Comparison of ENCODE assay signal across 22 cellular contexts in the genomic region with DNA sequence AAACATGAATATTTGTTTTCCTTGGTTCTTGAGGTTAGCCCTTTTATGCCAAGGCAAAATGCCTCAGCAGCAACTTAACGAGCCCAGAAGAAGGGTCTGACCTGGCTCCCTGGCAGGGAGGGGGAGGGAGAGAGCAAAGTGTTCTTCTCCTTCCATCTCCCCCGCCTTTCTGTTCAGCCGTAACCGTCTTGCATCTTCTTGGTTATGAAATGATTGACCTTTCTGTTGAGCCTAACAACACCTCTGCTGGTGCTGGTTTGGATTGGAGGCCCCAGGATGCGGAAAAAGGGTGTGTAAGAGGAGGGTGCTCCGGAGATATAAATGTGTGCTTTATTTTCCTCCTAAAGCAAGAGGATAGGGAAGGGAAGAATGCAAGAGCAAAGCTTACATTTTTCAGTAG. TPM values are rescaled to one million over a fixed set of nuclear protein-coding genes. Genes with fewer than 3 reads are reported as not detected.
A peak's percentile ranks its signal among the peaks of the same experiment; 100 is the strongest.
DNase-seq lines count a peak whose midpoint lies in the region; ATAC-seq and TF ChIP-seq lines count a peak whose summit lies in the region.
"Had no signal": no experiment of that assay in that cellular context is flagged by ENCODE, and none has a peak within 500 bp of the region (broad histone marks: within the 10 kb centered on the region; RNA-seq: fewer than 3 reads in every experiment).

No MANE protein-coding gene starts in this region.

- H3K4me1 Mint-ChIP-seq in brain, result peaks cover 45% of the 10 kb centered on the region

- no peaks in the 10 kb centered on the region for H3K9me3 Mint-ChIP-seq in brain
- H3K9me3 Mint-ChIP-seq: T-helper 2 cell treated with Interferon-gamma antibody and Interleukin-4, amounts not matched to agents 5 μg/mL and 100 μg/mL, for 36 hours had no signal

- no peaks in the 10 kb centered on the region for H3K36me3 Mint-ChIP-seq in brain

- H3K9me3 ChIP-seq in muscle layer of colon (ENCODE audit: low read length) (no peaks in the 10 kb centered on the region), testis (no peaks in the 10 kb centered on the region)

- H3K4me3 ChIP-seq in muscle layer of colon (ENCODE audit: low read depth in 1 of 2, low read length in 2 of 2) (no peak overlapping the region), testis (no peak overlapping the region)

- H3K27ac Mint-ChIP-seq in brain, result peak overlapping the region in 3 of 5 experiments; percentile 21 to 82 (median 54)
- H3K27ac Mint-ChIP-seq: T-helper 2 cell treated with Interferon-gamma antibody and Interleukin-4, amounts not matched to agents 5 μg/mL and 100 μg/mL, for 36 hours had no signal

- WGBS in testis, 2 donors, result 39 to 73% methylated on average over 6 of the region's 6 CpGs

- peak overlapping the region in 4 of 5 experiments; percentile 21 to 63 (median 41) for H3K4me3 Mint-ChIP-seq in brain
- H3K4me3 Mint-ChIP-seq: T-helper 2 cell treated with Interferon-gamma antibody and Interleukin-4, amounts not matched to agents 5 μg/mL and 100 μg/mL, for 36 hours had no signal

- peak overlapping the region; percentile 7 for H3K9ac ChIP-seq in muscle layer of colon (ENCODE audit: low read length)

- H3K36me3 ChIP-seq in muscle layer of colon (ENCODE audit: insufficient read depth, low read length) (no peaks in the 10 kb centered on the region), testis (ENCODE audit: low read depth, missing control alignments) (no peaks in the 10 kb centered on the region)

- H3K27me3 Mint-ChIP-seq in brain, result no peaks in the 10 kb centered on the region

- no peak for ATAC-seq in GM21619 (IDR thresholded peaks at IDR 0.05; ENCODE audit: unreplicated experiment)
- ATAC-seq in GM21360 (IDR thresholded peaks at IDR 0.05; ENCODE audit: unreplicated experiment), result no peak

- DNase-seq in DMS79 (lab: John Stamatoyannopoulos, UW), result peak; percentile 3
- DNase-seq in DMS79 treated with DMSO at 0.1 percent for 48 hours (lab: John Stamatoyannopoulos, UW), result no peak
- peak; percentile 35 for DNase-seq in testis
- no peak for DNase-seq in MV-4-11 (lab: John Stamatoyannopoulos, UW)
- DNase-seq: activated gamma-delta T cell treated with Interleukin-2 at 50 U/mL for 16 hours; anterior cingulate cortex; DMS 273 treated with DMSO at 0.1 percent for 48 hours; foreskin melanocyte; NCI-H1092; NCI-H69; nucleus accumbens; stimulated activated CD4-positive, alpha-beta T cell treated with anti-CD3 and anti-CD28 coated beads, Interleukin-4, amount 100 ng/mL, for 1 hour had no signal

- H3K27me3 ChIP-seq in muscle layer of colon (ENCODE audit: control insufficient read depth in 1 of 2, insufficient read depth in 2 of 2, low read length in 2 of 2), result no peaks in the 10 kb centered on the region
- no peaks in the 10 kb centered on the region for H3K27me3 ChIP-seq in testis

- no peak for TF ChIP-seq POLR2A in testis (IDR thresholded peaks at IDR 0.05)

- TF ChIP-seq CTCF in brain (conservative IDR thresholded peaks at IDR 0.05), result no peak
- no peak for TF ChIP-seq CTCF in testis (IDR thresholded peaks at IDR 0.05)

- H3K4me1 ChIP-seq in muscle layer of colon (ENCODE audit: insufficient read depth, low read length) (peaks cover 81% of the 10 kb centered on the region), testis (peaks cover 21% of the 10 kb centered on the region)

- H3K27ac ChIP-seq in muscle layer of colon (ENCODE audit: low read depth, low read length) (peak overlapping the region; percentile 73), testis (peak overlapping the region in 1 of 2 donors; percentile 36)
- H3K27ac ChIP-seq: 22Rv1 had no signal

- intact Hi-C loops in testis (cut with DNase I; ENCODE audit: low total_unique reads), result no loop called here

RNA-seq across cellular contexts. Expression of gene PTTG2, which starts 44.7 kb away (rescaled TPM):
- polyA plus RNA-seq in brain (ENCODE audit: insufficient read depth, low read depth, low replicate concordance) (5.6 TPM), testis (ENCODE audit: insufficient read depth, low read depth, low replicate concordance) (not detected)
- total RNA-seq in testis, result under 1 TPM in 1 of 2 donors, not detected in 1; 0.50 TPM
- total RNA-seq: lung microvascular endothelial cell, SK-MEL-5, temporal lobe had no signal
- polyA plus RNA-seq: BJ had no signal

Comparison
In these comparisons a context has a peak if more than half of its experiments do, and no peak if none do; other contexts are left out.
1. DNase-seq: peak in DMS79 (single experiment) and testis (single experiment); none in DMS79 treated with DMSO at 0.1 percent for 48 hours (single experiment) and MV-4-11 (single experiment).